In the genomic region with DNA sequence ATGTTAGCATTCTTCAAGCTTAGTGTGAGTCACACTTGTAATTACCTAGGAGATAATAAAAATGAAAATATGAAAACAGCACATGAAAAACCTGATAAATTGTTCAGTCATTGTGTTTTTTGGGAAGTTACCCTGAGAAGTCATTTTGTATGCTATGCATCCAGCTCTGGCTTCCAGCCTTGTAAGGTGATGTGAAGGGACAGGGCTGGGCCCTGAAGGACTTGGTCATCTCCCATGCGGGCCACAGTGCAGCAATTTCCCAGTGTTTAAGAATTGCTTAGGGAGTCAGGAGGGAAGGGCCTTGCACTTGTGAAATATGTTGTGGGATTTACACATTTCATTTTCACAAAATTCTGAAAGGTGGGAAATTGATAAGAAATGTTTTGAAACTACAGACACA, we compare ENCODE assay signal across 20 cellular contexts. TPM values are rescaled to one million over a fixed set of nuclear protein-coding genes. Genes with fewer than 3 reads are reported as not detected.
DNase-seq lines count a peak whose midpoint lies in the region; ATAC-seq, FAIRE-seq and TF ChIP-seq lines count a peak whose summit lies in the region.
"Had no signal": no experiment of that assay in that cellular context is flagged by ENCODE, and none has a peak within 500 bp of the region (broad histone marks: within the 10 kb centered on the region; RNA-seq: fewer than 3 reads in every experiment).

No MANE protein-coding gene starts in this region.

- no peak overlapping the region for H2AK5ac ChIP-seq in mesenchymal stem cell (ENCODE audit: low read length, severe bottlenecking)

- H3K4ac ChIP-seq in mesenchymal stem cell (ENCODE audit: low read depth in 1 of 2, low read length in 2 of 2) = no peak overlapping the region

- CTCF ChIA-PET in MCF 10A (lab: Yijun Ruan, JAX) = interaction anchor here (2.6 kb wide), 1 partner anchor 89 kb away, joined by 11 read pairs; no protein-coding TSS in a partner anchor
- CTCF ChIA-PET in mammary epithelial cell (lab: Charles Lee; ENCODE audit: low non-redundant PET) = no interaction called here

- WGBS in mammary epithelial cell (ENCODE audit: low coverage, missing lambda C conversion rate) = 100% methylated on average over 1 of the region's 1 CpG
- 44 to 75% (median 66%) methylated on average over 1 of the region's 1 CpG for WGBS in adrenal gland, 4 donors
- WGBS in mesenchymal stem cell = 100% methylated on average over 1 of the region's 1 CpG

- H3K27ac ChIP-seq in mammary epithelial cell (ENCODE audit: insufficient read depth, low read depth, low read length) = no peak overlapping the region
- H3K27ac ChIP-seq in adrenal gland = peak overlapping the region in 3 of 5 donors; percentile 38 to 74 (median 56)
- no peak overlapping the region for H3K27ac ChIP-seq in mesenchymal stem cell (ENCODE audit: low read length, poor library complexity, severe bottlenecking)
- H3K27ac ChIP-seq: SK-N-MC had no signal

- H3K4me1 Mint-ChIP-seq in MCF 10A (ENCODE audit: insufficient read depth, unreplicated experiment) = peaks cover 16% of the 10 kb centered on the region
- peaks cover 21% of the 10 kb centered on the region for H3K4me1 Mint-ChIP-seq in type B pancreatic cell (ENCODE audit: unreplicated experiment)
- H3K4me1 Mint-ChIP-seq in stimulated activated naive B cell treated with anti-CD40 and anti-IgM and Interleukin-4, amounts not matched to agents 10 μg/mL and 1 μg/mL and 100 μg/mL, for 72 hours = peaks cover 27 to 59% of the 10 kb centered on the region in 2 donors

- dilution Hi-C loops in mammary epithelial cell (cut with HindIII; ENCODE audit: low sequenced_read_pairs) = no loop called here

- POLR2A ChIA-PET in MCF 10A (lab: Yijun Ruan, JAX) = interaction anchor here (0.6 to 0.8 kb wide), 2 partner anchors 177 to 1870 kb away, joined by 3 to 4 read pairs; no protein-coding TSS in a partner anchor

- H4K91ac ChIP-seq in mesenchymal stem cell (ENCODE audit: low read length) = no peak overlapping the region

- peaks cover 29% of the 10 kb centered on the region for H3K36me3 Mint-ChIP-seq in MCF 10A (ENCODE audit: insufficient read depth, unreplicated experiment)
- peaks cover 17% of the 10 kb centered on the region for H3K36me3 Mint-ChIP-seq in type B pancreatic cell
- peaks cover 29 to 31% of the 10 kb centered on the region in 2 donors for H3K36me3 Mint-ChIP-seq in stimulated activated naive B cell treated with anti-CD40 and anti-IgM and Interleukin-4, amounts not matched to agents 10 μg/mL and 1 μg/mL and 100 μg/mL, for 72 hours

- ATAC-seq in GM19324 (IDR thresholded peaks at IDR 0.05; ENCODE audit: low FRiP score, unreplicated experiment) = no peak
- ATAC-seq in stimulated activated naive B cell treated with anti-CD40 and anti-IgM and Interleukin-4, amounts not matched to agents 10 μg/mL and 1 μg/mL and 100 μg/mL, for 72 hours (replicated peaks) = no peak

- peaks cover 4% of the 10 kb centered on the region for H3K79me1 ChIP-seq in mesenchymal stem cell (replicated peaks; ENCODE audit: low read length, poor library complexity, severe bottlenecking)

- H2BK15ac ChIP-seq in mesenchymal stem cell (ENCODE audit: low read depth, poor library complexity, severe bottlenecking) = no peak overlapping the region

- BruUV-seq in MCF 10A (replicated peaks; lab: Mats Ljungman, UMichigan) = no TSS peak
- no TSS peak for BruUV-seq in mammary epithelial cell (replicated peaks; lab: Mats Ljungman, UMichigan)

- H3K9me3 Mint-ChIP-seq in MCF 10A (ENCODE audit: unreplicated experiment) (no peaks in the 10 kb centered on the region), type B pancreatic cell (no peaks in the 10 kb centered on the region)
- peaks cover 3 to 6% of the 10 kb centered on the region in 2 donors for H3K9me3 Mint-ChIP-seq in stimulated activated naive B cell treated with anti-CD40 and anti-IgM and Interleukin-4, amounts not matched to agents 10 μg/mL and 1 μg/mL and 100 μg/mL, for 72 hours
- H3K9me3 Mint-ChIP-seq: activated B cell treated with CpG ODN at 0.5 μM for 24 hours; CD4-positive, alpha-beta memory T cell; endodermal cell; immature natural killer cell had no signal

- H3K4me1 ChIP-seq in mammary epithelial cell (ENCODE audit: insufficient read depth, low read length) = peaks cover 14% of the 10 kb centered on the region
- peaks cover 23 to 59% of the 10 kb centered on the region in 2 donors for H3K4me1 ChIP-seq in adrenal gland (replicated peaks in 1 of 2)
- peaks cover 2% of the 10 kb centered on the region for H3K4me1 ChIP-seq in mesenchymal stem cell (ENCODE audit: control insufficient read depth, insufficient read depth, low read depth, low read length)

- TF ChIP-seq CTCF in MCF 10A (IDR thresholded peaks at IDR 0.05; ENCODE audit: unreplicated experiment) (no peak), mammary epithelial cell (conservative IDR thresholded peaks at IDR 0.05 in 1 of 2, IDR thresholded peaks at IDR 0.05 in 1 of 2; ENCODE audit: extremely low read depth in 1 of 2, insufficient read depth in 1 of 2, low read depth in 1 of 2, low read length in 2 of 2) (no peak), adrenal gland (IDR thresholded peaks at IDR 0.05) (no peak), type B pancreatic cell (conservative IDR thresholded peaks at IDR 0.05) (no peak)

- no peak overlapping the region for H2BK120ac ChIP-seq in mesenchymal stem cell (ENCODE audit: low read depth, low read length)

- intact Hi-C loops in MCF 10A (cut with micrococcal nuclease) = loop anchor here (10.0 kb wide), 2 partner anchors 212 to 242 kb away; a partner anchor contains a TSS
- intact Hi-C loops in mammary epithelial cell (cut with micrococcal nuclease) = no loop called here
- intact Hi-C loops in adrenal gland (cut with DNase I) = no loop called here

- FAIRE-seq in H54 (lab: Jason Lieb, UNC) = no peak
- FAIRE-seq: GM12892 had no signal

- H4K20me1 ChIP-seq in mammary epithelial cell (ENCODE audit: insufficient read depth, low read length) = no peaks in the 10 kb centered on the region

- peaks cover 73% of the 10 kb centered on the region for H3K79me2 ChIP-seq in mammary epithelial cell (ENCODE audit: insufficient read depth, low read length)

- no peak overlapping the region for H2BK5ac ChIP-seq in mesenchymal stem cell (ENCODE audit: low read depth, low read length, poor library complexity, severe bottlenecking)

- no peak overlapping the region for H3K4me3 ChIP-seq in mammary epithelial cell (replicated peaks in 1 of 3; ENCODE audit: insufficient read depth in 1 of 3, low read depth in 2 of 3, low read length in 3 of 3)
- H3K4me3 ChIP-seq in adrenal gland = peak overlapping the region in 1 of 4 donors; percentile 10
- no peak overlapping the region for H3K4me3 ChIP-seq in mesenchymal stem cell (ENCODE audit: insufficient read depth in 1 of 2, low read depth in 1 of 2, low read length in 2 of 2)
- H3K4me3 ChIP-seq: SK-N-MC had no signal

- TF ChIP-seq POLR2A in adrenal gland (IDR thresholded peaks at IDR 0.05) (no peak), H54 (IDR thresholded peaks at IDR 0.05; ENCODE audit: low read depth, low read length) (no peak)

- in situ Hi-C loops in mammary epithelial cell (cut with MboI; ENCODE audit: low sequenced_read_pairs in 2 of 2) = no loop called here

- H3K23ac ChIP-seq in mesenchymal stem cell (ENCODE audit: low read length in 2 of 2) = no peak overlapping the region

- H3K27ac Mint-ChIP-seq in MCF 10A (ENCODE audit: low read depth, unreplicated experiment) = peak overlapping the region; percentile 68
- peak overlapping the region; percentile 78 for H3K27ac Mint-ChIP-seq in type B pancreatic cell
- no peak overlapping the region for H3K27ac Mint-ChIP-seq in stimulated activated naive B cell treated with anti-CD40 and anti-IgM and Interleukin-4, amounts not matched to agents 10 μg/mL and 1 μg/mL and 100 μg/mL, for 72 hours
- H3K27ac Mint-ChIP-seq: activated B cell treated with CpG ODN at 0.5 μM for 24 hours; activated CD4-positive, alpha-beta memory T cell treated with anti-CD3 and anti-CD28 coated beads, Interleukin-2, amount 10 ng/mL, durations not matched to agents 7 days and 5 days; CD4-positive, alpha-beta memory T cell; endodermal cell had no signal

- peak overlapping the region; percentile 20 for H3K4me3 Mint-ChIP-seq in MCF 10A (ENCODE audit: unreplicated experiment)
- H3K4me3 Mint-ChIP-seq in type B pancreatic cell = no peak overlapping the region
- peak overlapping the region in 1 of 2 donors; percentile 38 for H3K4me3 Mint-ChIP-seq in stimulated activated naive B cell treated with anti-CD40 and anti-IgM and Interleukin-4, amounts not matched to agents 10 μg/mL and 1 μg/mL and 100 μg/mL, for 72 hours
- H3K4me3 Mint-ChIP-seq: activated B cell treated with CpG ODN at 0.5 μM for 24 hours; activated CD4-positive, alpha-beta memory T cell treated with anti-CD3 and anti-CD28 coated beads, Interleukin-2, amount 10 ng/mL, durations not matched to agents 7 days and 5 days; endodermal cell had no signal

- H3K27me3 Mint-ChIP-seq in MCF 10A (ENCODE audit: insufficient read depth, unreplicated experiment) (peaks cover 4% of the 10 kb centered on the region), type B pancreatic cell (no peaks in the 10 kb centered on the region)
- H3K27me3 Mint-ChIP-seq in stimulated activated naive B cell treated with anti-CD40 and anti-IgM and Interleukin-4, amounts not matched to agents 10 μg/mL and 1 μg/mL and 100 μg/mL, for 72 hours = no peaks in the 10 kb centered on the region
- H3K27me3 Mint-ChIP-seq: activated B cell treated with CpG ODN at 0.5 μM for 24 hours; CD4-positive, alpha-beta memory T cell had no signal

- DNase-seq in MCF 10A (ENCODE audit: unreplicated experiment) (peak; percentile 2), mammary epithelial cell (no peak), adrenal gland (peak in 2 of 7 donors; percentile 33 to 37), mesenchymal stem cell (no peak), type B pancreatic cell (ENCODE audit: extremely low spot score, unreplicated experiment) (no peak), H54 (ENCODE audit: insufficient read length, low spot score) (no peak)
- DNase-seq in stimulated activated naive B cell treated with anti-CD40 and anti-IgM and Interleukin-4, amounts not matched to agents 10 μg/mL and 1 μg/mL and 100 μg/mL, for 72 hours = no peak
- DNase-seq: activated B cell treated with CpG ODN at 0.5 μM for 24 hours; activated CD4-positive, alpha-beta memory T cell treated with anti-CD3 and anti-CD28 coated beads, Interleukin-2, amount 10 ng/mL, durations not matched to agents 7 days and 5 days; activated gamma-delta T cell treated with Interleukin-2 at 50 U/mL for 16 hours; activated T-cell treated with anti-CD3 and anti-CD28 coated beads for 4 hours; CD4-positive, alpha-beta memory T cell; endodermal cell; H7; immature natural killer cell; NCI-H2081 treated with DMSO at 0.1 percent for 48 hours; retina had no signal

- H3K4me2 ChIP-seq in mammary epithelial cell (ENCODE audit: insufficient read depth, low read depth, low read length) (no peak overlapping the region), mesenchymal stem cell (ENCODE audit: low read length, poor library complexity, severe bottlenecking) (no peak overlapping the region)

- no peak overlapping the region for H3K18ac ChIP-seq in mesenchymal stem cell (ENCODE audit: low read depth in 1 of 2, low read length in 2 of 2)

- no peak overlapping the region for H3K9ac ChIP-seq in mammary epithelial cell (ENCODE audit: insufficient read depth, low read length)
- H3K9ac ChIP-seq in mesenchymal stem cell (ENCODE audit: low read length) = peak overlapping the region; percentile 59

- no peak overlapping the region for H3K14ac ChIP-seq in mesenchymal stem cell (ENCODE audit: low read length in 2 of 2)

- H2AFZ ChIP-seq in mammary epithelial cell (ENCODE audit: low read depth, low read length) = no peak overlapping the region
- no peak overlapping the region for H2AFZ ChIP-seq in mesenchymal stem cell (ENCODE audit: low read depth, low read length)

- no peak overlapping the region for H2BK12ac ChIP-seq in mesenchymal stem cell (ENCODE audit: low read length in 2 of 2)

- H4K8ac ChIP-seq in mesenchymal stem cell (ENCODE audit: low read length) = no peak overlapping the region

- H3K9me3 ChIP-seq in mammary epithelial cell (replicated peaks; ENCODE audit: insufficient read depth, low read length) (no peaks in the 10 kb centered on the region), adrenal gland (replicated peaks in 1 of 3) (no peaks in the 10 kb centered on the region), mesenchymal stem cell (ENCODE audit: control insufficient read depth, low read length) (no peaks in the 10 kb centered on the region)

- H3K27me3 ChIP-seq in mammary epithelial cell (ENCODE audit: insufficient read depth, low read length) = no peaks in the 10 kb centered on the region
- no peaks in the 10 kb centered on the region for H3K27me3 ChIP-seq in adrenal gland
- no peaks in the 10 kb centered on the region for H3K27me3 ChIP-seq in mesenchymal stem cell (ENCODE audit: control insufficient read depth in 1 of 2, insufficient read depth in 1 of 2, low read length in 2 of 2)

- H3K36me3 ChIP-seq in mammary epithelial cell (ENCODE audit: insufficient read depth, low read length) (no peaks in the 10 kb centered on the region), adrenal gland (replicated peaks in 1 of 2) (no peaks in the 10 kb centered on the region), mesenchymal stem cell (ENCODE audit: control insufficient read depth in 1 of 2, insufficient read depth in 2 of 2, low read depth in 1 of 2, low read length in 2 of 2) (peaks cover 0 to 34% of the 10 kb centered on the region in 2 experiments)

RNA-seq across cellular contexts. Expression of a gene that starts 41.3 kb away (rescaled TPM):
- total RNA-seq in MCF 10A (2022) = 43.5 and 49.4 TPM in 2 replicates
- total RNA-seq in mammary epithelial cell = 10 to 100 TPM; 30.0 to 43.5 TPM
- polyA plus RNA-seq in mammary epithelial cell = 20.6 TPM
- 48.2 TPM for polyA minus RNA-seq in mammary epithelial cell
- 10 to 100 TPM; 25.3 to 69.3 (median 57.6) TPM for total RNA-seq in adrenal gland
- polyA plus RNA-seq in adrenal gland = 10 to 100 TPM; 34.5 to 36.5 (median 36.1) TPM
- polyA plus RNA-seq in mesenchymal stem cell (2013, experiment 1 of 2) = 22.3 TPM
- 22.1 TPM for polyA plus RNA-seq in mesenchymal stem cell (2013, experiment 2 of 2)
- 103 and 109 TPM in 2 replicates for total RNA-seq in type B pancreatic cell (ENCODE audit: low replicate concordance)

Comparison
In these comparisons a context has a peak if more than half of its experiments do, and no peak if none do; other contexts are left out.
1. H3K27ac ChIP-seq: peak in adrenal gland (3 of 5); none in mammary epithelial cell (single experiment) and mesenchymal stem cell (single experiment).